ENCODE assay signal across 21 cellular contexts in the genomic region with DNA sequence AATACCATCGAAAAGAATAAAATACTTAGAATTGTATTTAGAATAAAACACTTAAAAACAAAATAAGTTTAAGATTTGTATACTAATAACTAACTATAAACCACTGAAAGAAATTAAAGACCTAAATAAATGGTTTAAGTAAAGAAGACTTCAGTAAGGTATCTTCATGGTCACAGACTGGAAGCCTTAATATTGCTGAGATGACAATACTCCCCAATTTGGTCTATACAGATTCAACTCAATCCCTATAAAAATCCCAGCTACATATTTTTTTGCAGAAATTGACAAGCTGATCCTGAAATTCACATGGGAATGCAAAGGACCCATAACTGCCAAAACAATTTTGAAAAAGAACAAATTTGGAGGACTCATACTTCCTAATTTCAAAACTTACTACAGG.
"Had no signal": no experiment of that assay in that cellular context is flagged by ENCODE, and none has a peak within 500 bp of the region (broad histone marks: within the 10 kb centered on the region; RNA-seq: fewer than 3 reads in every experiment).

No MANE protein-coding gene starts in this region.

- H3K4me3 ChIP-seq: dorsolateral prefrontal cortex, lower lobe of right lung, smooth muscle cell, thoracic aorta, tibial nerve, upper lobe of right lung, uterus had no signal

- H3K9ac ChIP-seq: parathyroid adenoma had no signal

- ATAC-seq: left ventricle myocardium superior; lower lobe of right lung; natural killer cell; sciatic nerve; stimulated activated naive B cell treated with anti-CD40 and anti-IgM and Interleukin-4, amounts not matched to agents 10 μg/mL and 1 μg/mL and 100 μg/mL, for 72 hours; upper lobe of right lung had no signal

- DNase-seq: dorsolateral prefrontal cortex; effector CD4-positive, alpha-beta T cell; left ventricle myocardium superior; lower lobe of right lung; natural killer cell; stimulated activated CD4-positive, alpha-beta T cell treated with anti-CD3 and anti-CD28 coated beads, Interleukin-12 subunit alpha, Interleukin-12 subunit beta, amount 100 ng/mL, for 4 hours; stimulated activated CD4-positive, alpha-beta T cell treated with anti-CD3 and anti-CD28 coated beads, Interleukin-1b, Interleukin-23, amount 100 ng/mL, for 48 hours; stimulated activated CD4-positive, alpha-beta T cell treated with anti-CD3 and anti-CD28 coated beads, Interleukin-4, amount 100 ng/mL, for 1 hour; stimulated activated naive B cell treated with anti-CD40 and anti-IgM and Interleukin-4, amounts not matched to agents 10 μg/mL and 1 μg/mL and 100 μg/mL, for 72 hours; upper lobe of right lung; uterus had no signal

- H3K27ac ChIP-seq: dorsolateral prefrontal cortex, lower lobe of right lung, parathyroid adenoma, thoracic aorta, tibial nerve, upper lobe of right lung, uterus had no signal

- H3K36me3 ChIP-seq: uterus had no signal

- H3K27me3 Mint-ChIP-seq: progenitor cell of endocrine pancreas; stimulated activated naive B cell treated with anti-CD40 and anti-IgM and Interleukin-4, amounts not matched to agents 10 μg/mL and 1 μg/mL and 100 μg/mL, for 72 hours; stimulated activated naive CD8-positive, alpha-beta T cell treated with anti-CD3 and anti-CD28 coated beads, Interleukin-15, Interleukin-2, amounts not matched to agents 100 ng/mL and 50 ng/mL, for 24 hours had no signal

- H3K4me2 ChIP-seq: smooth muscle cell had no signal

- H2AFZ ChIP-seq: parathyroid adenoma had no signal

- H3K27me3 ChIP-seq: dorsolateral prefrontal cortex, tibial nerve, upper lobe of right lung, uterus had no signal

- H3K9me3 ChIP-seq: lower lobe of right lung, thoracic aorta, tibial nerve, upper lobe of right lung, uterus had no signal

- H3K9me3 Mint-ChIP-seq: natural killer cell; stimulated activated naive B cell treated with anti-CD40 and anti-IgM and Interleukin-4, amounts not matched to agents 10 μg/mL and 1 μg/mL and 100 μg/mL, for 72 hours; stimulated activated naive CD8-positive, alpha-beta T cell treated with anti-CD3 and anti-CD28 coated beads, Interleukin-15, Interleukin-2, amounts not matched to agents 100 ng/mL and 50 ng/mL, for 24 hours had no signal

- FAIRE-seq: colon, frontal cortex, keratinocyte had no signal

- H3K4me1 ChIP-seq: lower lobe of right lung, parathyroid adenoma, tibial nerve, upper lobe of right lung, uterus had no signal

- H3K27ac Mint-ChIP-seq: progenitor cell of endocrine pancreas; stimulated activated naive CD8-positive, alpha-beta T cell treated with anti-CD3 and anti-CD28 coated beads, Interleukin-15, Interleukin-2, amounts not matched to agents 100 ng/mL and 50 ng/mL, for 24 hours had no signal

- H3K4me3 Mint-ChIP-seq: natural killer cell; stimulated activated naive B cell treated with anti-CD40 and anti-IgM and Interleukin-4, amounts not matched to agents 10 μg/mL and 1 μg/mL and 100 μg/mL, for 72 hours; stimulated activated naive CD8-positive, alpha-beta T cell treated with anti-CD3 and anti-CD28 coated beads, Interleukin-15, Interleukin-2, amounts not matched to agents 100 ng/mL and 50 ng/mL, for 24 hours had no signal
